12 cellular contexts compared by ENCODE assay signal in the genomic region with DNA sequence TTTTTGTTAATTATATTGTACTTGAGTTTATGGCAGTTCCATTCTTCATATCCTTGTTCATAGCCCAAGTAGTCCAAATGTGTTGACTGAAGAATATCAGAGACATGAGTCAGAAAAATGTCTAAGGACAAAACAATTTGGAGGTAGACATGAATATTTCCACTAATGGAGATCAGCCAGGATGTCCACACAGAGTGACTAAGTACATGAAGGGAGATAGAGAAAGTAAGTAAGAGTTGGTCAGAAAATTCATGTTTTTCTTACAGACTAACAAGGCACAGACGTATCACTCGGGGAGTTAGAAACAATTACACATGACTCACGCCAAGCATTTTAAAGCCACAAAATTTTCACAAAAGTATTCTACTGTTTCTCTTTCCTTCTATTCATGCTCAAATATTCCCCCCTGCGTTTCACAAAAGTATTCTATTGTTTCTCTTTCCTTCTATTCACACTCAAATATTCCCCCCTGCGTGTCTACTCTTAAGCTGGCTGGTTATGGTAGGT.
DNase-seq lines count a peak whose midpoint lies in the region; ATAC-seq and TF ChIP-seq lines count a peak whose summit lies in the region.
"Had no signal": no experiment of that assay in that cellular context is flagged by ENCODE, and none has a peak within 500 bp of the region (broad histone marks: within the 10 kb centered on the region; RNA-seq: fewer than 3 reads in every experiment).

No MANE protein-coding gene starts in this region.

- no peaks in the 10 kb centered on the region for H3K9me3 Mint-ChIP-seq in activated CD4-positive, alpha-beta memory T cell treated with anti-CD3 and anti-CD28 coated beads, Interleukin-2, amount 10 ng/mL, durations not matched to agents 7 days and 5 days
- H3K9me3 Mint-ChIP-seq: CD4-positive, CD25-positive, alpha-beta regulatory T cell had no signal

- H3K36me3 Mint-ChIP-seq in activated CD4-positive, alpha-beta memory T cell treated with anti-CD3 and anti-CD28 coated beads, Interleukin-2, amount 10 ng/mL, durations not matched to agents 7 days and 5 days (ENCODE audit: low read depth): no peaks in the 10 kb centered on the region
- H3K36me3 Mint-ChIP-seq: CD4-positive, CD25-positive, alpha-beta regulatory T cell had no signal

- peaks cover 5% of the 10 kb centered on the region for H3K27me3 Mint-ChIP-seq in activated CD4-positive, alpha-beta memory T cell treated with anti-CD3 and anti-CD28 coated beads, Interleukin-2, amount 10 ng/mL, durations not matched to agents 7 days and 5 days

- H3K36me3 ChIP-seq in lung (ENCODE audit: control insufficient read depth in 2 of 2, insufficient read depth in 2 of 2, low read length in 2 of 2) (no peaks in the 10 kb centered on the region), Peyer's patch (no peaks in the 10 kb centered on the region)
- H3K36me3 ChIP-seq: upper lobe of left lung had no signal

- no peak overlapping the region for H3K27ac Mint-ChIP-seq in activated CD4-positive, alpha-beta memory T cell treated with anti-CD3 and anti-CD28 coated beads, Interleukin-2, amount 10 ng/mL, durations not matched to agents 7 days and 5 days
- H3K27ac Mint-ChIP-seq: activated CD8-positive, alpha-beta T cell treated with anti-CD3 and anti-CD28 coated beads, Interleukin-2, amount 10 ng/mL, durations not matched to agents 7 days and 5 days; CD4-positive, CD25-positive, alpha-beta regulatory T cell had no signal

- WGBS in lung, 2 donors: 77 to 82% methylated on average over 5 of the region's 5 CpGs

- no peaks in the 10 kb centered on the region for H3K27me3 ChIP-seq in AG04450 (ENCODE audit: control insufficient read depth, insufficient read depth, low read length)
- no peaks in the 10 kb centered on the region for H3K27me3 ChIP-seq in lung (ENCODE audit: control insufficient read depth, insufficient read depth)
- no peaks in the 10 kb centered on the region for H3K27me3 ChIP-seq in Peyer's patch
- H3K27me3 ChIP-seq: upper lobe of left lung had no signal

- ATAC-seq in lung (ENCODE audit: insufficient read depth, low FRiP score) (peak; percentile 51), GM21786 (IDR thresholded peaks at IDR 0.05; ENCODE audit: unreplicated experiment) (no peak)
- ATAC-seq: activated CD8-positive, alpha-beta T cell treated with anti-CD3 and anti-CD28 coated beads, Interleukin-2, amount 10 ng/mL, durations not matched to agents 7 days and 5 days had no signal

- H3K9me3 ChIP-seq in AG04450 (ENCODE audit: control insufficient read depth, insufficient read depth, low read length): no peaks in the 10 kb centered on the region
- no peaks in the 10 kb centered on the region for H3K9me3 ChIP-seq in lung (ENCODE audit: control insufficient read depth in 2 of 2, insufficient read depth in 1 of 2, low read length in 1 of 2)
- no peaks in the 10 kb centered on the region for H3K9me3 ChIP-seq in Peyer's patch
- H3K9me3 ChIP-seq: upper lobe of left lung had no signal

- DNase-seq in AG04450 (ENCODE audit: low read depth, low spot score) (peak; percentile 90), LHCN-M2 (ENCODE audit: low read depth) (peak; percentile 99), choroid plexus epithelial cell (ENCODE audit: low read depth) (peak; percentile 97), lung (ENCODE audit: low spot score) (no peak), Peyer's patch (no peak), NCI-H2171 treated with DMSO at 0.1 percent for 48 hours (lab: John Stamatoyannopoulos, UW) (no peak)
- no peak for DNase-seq in activated CD4-positive, alpha-beta memory T cell treated with anti-CD3 and anti-CD28 coated beads, Interleukin-2, amount 10 ng/mL, durations not matched to agents 7 days and 5 days
- DNase-seq: activated CD8-positive, alpha-beta T cell treated with anti-CD3 and anti-CD28 coated beads, Interleukin-2, amount 10 ng/mL, durations not matched to agents 7 days and 5 days; CD4-positive, CD25-positive, alpha-beta regulatory T cell; NCI-H1092; upper lobe of left lung had no signal

- TF ChIP-seq CTCF in AG04450 (IDR thresholded peaks at IDR 0.05; ENCODE audit: low read depth, low read length) (no peak), choroid plexus epithelial cell (conservative IDR thresholded peaks at IDR 0.05; ENCODE audit: low read depth, low read length) (no peak), lung (IDR thresholded peaks at IDR 0.05; ENCODE audit: control extremely low read depth, extremely low read depth) (no peak), Peyer's patch (IDR thresholded peaks at IDR 0.05) (no peak)

- TF ChIP-seq POLR2A in Peyer's patch (IDR thresholded peaks at IDR 0.05): no peak

- H3K4me3 Mint-ChIP-seq in activated CD4-positive, alpha-beta memory T cell treated with anti-CD3 and anti-CD28 coated beads, Interleukin-2, amount 10 ng/mL, durations not matched to agents 7 days and 5 days: no peak overlapping the region
- H3K4me3 Mint-ChIP-seq: activated CD8-positive, alpha-beta T cell treated with anti-CD3 and anti-CD28 coated beads, Interleukin-2, amount 10 ng/mL, durations not matched to agents 7 days and 5 days; CD4-positive, CD25-positive, alpha-beta regulatory T cell had no signal

- no peaks in the 10 kb centered on the region for H3K4me1 ChIP-seq in lung (ENCODE audit: control insufficient read depth in 2 of 2, insufficient read depth in 2 of 2, low read length in 2 of 2)
- H3K4me1 ChIP-seq in Peyer's patch: no peaks in the 10 kb centered on the region
- H3K4me1 ChIP-seq: upper lobe of left lung had no signal

- peak overlapping the region; percentile 42 for H3K4me3 ChIP-seq in AG04450 (ENCODE audit: low read depth, low read length)
- peak overlapping the region; percentile 31 for H3K4me3 ChIP-seq in choroid plexus epithelial cell (ENCODE audit: low read depth, low read length)
- no peak overlapping the region for H3K4me3 ChIP-seq in lung
- no peak overlapping the region for H3K4me3 ChIP-seq in Peyer's patch
- H3K4me3 ChIP-seq: upper lobe of left lung had no signal

- H3K4me1 Mint-ChIP-seq in activated CD4-positive, alpha-beta memory T cell treated with anti-CD3 and anti-CD28 coated beads, Interleukin-2, amount 10 ng/mL, durations not matched to agents 7 days and 5 days: no peaks in the 10 kb centered on the region
- H3K4me1 Mint-ChIP-seq: CD4-positive, CD25-positive, alpha-beta regulatory T cell had no signal

- H3K27ac ChIP-seq in AG04450 (ENCODE audit: low read depth, low read length) (peak overlapping the region; percentile 66), lung (ENCODE audit: low read depth in 1 of 2, low read length in 1 of 2) (no peak overlapping the region), Peyer's patch (no peak overlapping the region)
- H3K27ac ChIP-seq: upper lobe of left lung had no signal

- CTCF ChIA-PET in AG04450 (lab: Charles Lee): interaction anchor here (0.7 kb wide), 1 partner anchor 133 kb away, joined by 3 read pairs; no protein-coding TSS in a partner anchor
- CTCF ChIA-PET in activated CD4-positive, alpha-beta memory T cell treated with anti-CD3 and anti-CD28 coated beads, Interleukin-2, amount 10 ng/mL, durations not matched to agents 7 days and 5 days (lab: Charles Lee): no interaction called here

- POLR2A ChIA-PET in AG04450 (lab: Yijun Ruan, JAX): interaction anchor here (0.8 kb wide), 1 partner anchor 35 kb away, joined by 3 read pairs; no protein-coding TSS in a partner anchor
- POLR2A ChIA-PET in activated CD4-positive, alpha-beta memory T cell treated with anti-CD3 and anti-CD28 coated beads, Interleukin-2, amount 10 ng/mL, durations not matched to agents 7 days and 5 days (lab: Charles Lee): no interaction called here

Comparison
In these comparisons a context has a peak if more than half of its experiments do, and no peak if none do; other contexts are left out.
1. DNase-seq: peak in AG04450 (single experiment), LHCN-M2 (single experiment) and choroid plexus epithelial cell (single experiment); none in lung (single experiment), activated CD4-positive, alpha-beta memory T cell treated with anti-CD3 and anti-CD28 coated beads, Interleukin-2, amount 10 ng/mL, durations not matched to agents 7 days and 5 days (single experiment), Peyer's patch (0 of 3) and NCI-H2171 treated with DMSO at 0.1 percent for 48 hours (single experiment).
2. H3K4me3 ChIP-seq: peak in AG04450 (single experiment) and choroid plexus epithelial cell (single experiment); none in lung (single experiment) and Peyer's patch (0 of 4).